Comparison of ENCODE assay signal across 9 cellular contexts in the genomic region with DNA sequence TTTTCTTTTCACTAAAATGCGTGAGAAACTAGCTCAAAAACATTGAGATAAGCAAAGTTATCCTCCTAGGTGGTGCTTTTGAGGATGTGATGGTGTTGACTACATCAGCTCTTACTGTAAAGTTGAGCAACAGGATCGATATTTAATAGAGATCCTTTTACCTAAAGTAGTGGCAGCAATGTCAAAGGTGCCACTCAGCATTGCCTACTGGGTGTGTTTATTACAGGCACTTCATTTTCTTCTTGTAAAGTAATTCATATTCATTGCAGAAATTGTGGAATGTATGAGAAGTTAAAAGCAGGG. TPM values are rescaled to one million over a fixed set of nuclear protein-coding genes. Genes with fewer than 3 reads are reported as not detected.
A peak's percentile ranks its signal among the peaks of the same experiment; 100 is the strongest.
DNase-seq lines count a peak whose midpoint lies in the region; ATAC-seq, FAIRE-seq and TF ChIP-seq lines count a peak whose summit lies in the region.
"Had no signal": no experiment of that assay in that cellular context is flagged by ENCODE, and none has a peak within 500 bp of the region (broad histone marks: within the 10 kb centered on the region; RNA-seq: fewer than 3 reads in every experiment).

No MANE protein-coding gene starts in this region.

- peaks cover 25% of the 10 kb centered on the region for H3K4me1 ChIP-seq in CD8-positive, alpha-beta T cell (ENCODE audit: insufficient read depth, low read length)
- H3K4me1 ChIP-seq in OCI-LY3 (ENCODE audit: low read length) (peaks cover 16% of the 10 kb centered on the region), endothelial cell of umbilical vein (ENCODE audit: control insufficient read depth, extremely low read depth, insufficient read depth, low read length) (peaks cover 21% of the 10 kb centered on the region), mucosa of descending colon (ENCODE audit: low read depth) (peaks cover 13% of the 10 kb centered on the region)

- H3K4me3 ChIP-seq in CD8-positive, alpha-beta T cell (ENCODE audit: low read depth, low read length) = peak overlapping the region; percentile 83
- peak overlapping the region; percentile 97 for H3K4me3 ChIP-seq in OCI-LY3 (ENCODE audit: low read length)
- H3K4me3 ChIP-seq in endothelial cell of umbilical vein (replicated peaks in 1 of 3; ENCODE audit: insufficient read depth in 1 of 3, low read depth in 1 of 3, low read length in 3 of 3) = peak overlapping the region; percentile 84 to 100 (median 87)
- no peak overlapping the region for H3K4me3 ChIP-seq in mucosa of descending colon

- POLR2A ChIA-PET in CD8-positive, alpha-beta T cell (lab: Charles Lee) = interaction anchor here (1.0 to 1.5 kb wide), 3 partner anchors 23 to 159 kb away, joined by 3 read pairs; partner anchors contain the start of gene CASC3
- POLR2A ChIA-PET in endothelial cell of umbilical vein (lab: Charles Lee) = no interaction called here

- no peak for TF ChIP-seq POLR2A in endothelial cell of umbilical vein (IDR thresholded peaks at IDR 0.05; ENCODE audit: low read depth, low read length)

- H3K9ac ChIP-seq in OCI-LY3 (ENCODE audit: low read length) (peak overlapping the region; percentile 93), endothelial cell of umbilical vein (replicated peaks; ENCODE audit: extremely low read depth, insufficient read depth, low read length) (peak overlapping the region; percentile 99)

- H3K36me3 ChIP-seq in CD8-positive, alpha-beta T cell (ENCODE audit: insufficient read depth, low read length) = peaks cover 25% of the 10 kb centered on the region
- H3K36me3 ChIP-seq in OCI-LY3 (replicated peaks; ENCODE audit: low read depth, low read length) (peaks cover 28% of the 10 kb centered on the region), endothelial cell of umbilical vein (ENCODE audit: control insufficient read depth in 2 of 2, extremely low read depth in 1 of 2, insufficient read depth in 2 of 2, low read length in 2 of 2) (peaks cover 16 to 21% of the 10 kb centered on the region in 2 experiments), mucosa of descending colon (ENCODE audit: low read depth) (peaks cover 20% of the 10 kb centered on the region)

- intact Hi-C loops in CD8-positive, alpha-beta T cell (cut with DNase I, micrococcal nuclease) = loop anchor here in 1 of 2 experiments (5.0 kb wide), 2 partner anchors 345 to 435 kb away; partner anchors contain the start of gene STARD3
- intact Hi-C loops in endothelial cell of umbilical vein (cut with micrococcal nuclease) (no loop called here), mucosa of descending colon (cut with DNase I, micrococcal nuclease) (no loop called here)

- H3K79me2 ChIP-seq in OCI-LY3 (ENCODE audit: low read length) = peaks cover 36% of the 10 kb centered on the region
- peaks cover 24% of the 10 kb centered on the region for H3K79me2 ChIP-seq in endothelial cell of umbilical vein (ENCODE audit: control insufficient read depth, insufficient read depth, low read length)

- CTCF ChIA-PET in CD8-positive, alpha-beta T cell (lab: Charles Lee) = interaction anchor here (0.6 to 14.1 kb wide), 6 partner anchors 21 to 193 kb away, joined by 3 to 204 read pairs (median 3); partner anchors contain the start of gene GSDMA
- CTCF ChIA-PET in endothelial cell of umbilical vein (lab: Charles Lee) = interaction anchor here (0.7 to 7.2 kb wide), 5 partner anchors 13 to 747 kb away, joined by 3 to 108 read pairs (median 5); no protein-coding TSS in a partner anchor

- H3K9me3 Mint-ChIP-seq in CD8-positive, alpha-beta T cell = no peaks in the 10 kb centered on the region
- H3K9me3 Mint-ChIP-seq in osteocyte (ENCODE audit: unreplicated experiment) = no peaks in the 10 kb centered on the region

- no peak for TF ChIP-seq CTCF in CD8-positive, alpha-beta T cell (IDR thresholded peaks at IDR 0.05)
- TF ChIP-seq CTCF in OCI-LY3 (IDR thresholded peaks at IDR 0.05; ENCODE audit: low read depth, low read length) (no peak), endothelial cell of umbilical vein (IDR thresholded peaks at IDR 0.05; ENCODE audit: extremely low read depth in 1 of 2, insufficient read depth in 1 of 2, low read depth in 1 of 2, low read length in 2 of 2) (no peak), osteocyte (IDR thresholded peaks at IDR 0.05) (no peak), mucosa of descending colon (IDR thresholded peaks at IDR 0.05) (no peak)

- no peaks in the 10 kb centered on the region for H3K9me1 ChIP-seq in endothelial cell of umbilical vein (replicated peaks; ENCODE audit: control insufficient read depth, extremely low read depth, insufficient read depth, low read length)

- no peaks in the 10 kb centered on the region for H3K27me3 ChIP-seq in CD8-positive, alpha-beta T cell (ENCODE audit: insufficient read depth, low read length)
- H3K27me3 ChIP-seq in OCI-LY3 (ENCODE audit: low read depth, low read length) = no peaks in the 10 kb centered on the region
- H3K27me3 ChIP-seq in endothelial cell of umbilical vein (ENCODE audit: control insufficient read depth in 2 of 2, insufficient read depth in 2 of 2, low read length in 2 of 2) = peaks cover 2 to 12% of the 10 kb centered on the region in 2 experiments

- no peak for ATAC-seq in CD8-positive, alpha-beta T cell
- ATAC-seq in GM18519 (IDR thresholded peaks at IDR 0.05; ENCODE audit: low FRiP score, unreplicated experiment) (no peak), mucosa of descending colon (no peak)

- peak overlapping the region; percentile 97 for H3K27ac Mint-ChIP-seq in CD8-positive, alpha-beta T cell
- peak overlapping the region; percentile 89 for H3K27ac Mint-ChIP-seq in osteocyte (ENCODE audit: unreplicated experiment)

- BruUV-seq in endothelial cell of umbilical vein (replicated peaks; lab: Mats Ljungman, UMichigan) = no TSS peak

- peaks cover 41% of the 10 kb centered on the region for H3K36me3 Mint-ChIP-seq in CD8-positive, alpha-beta T cell
- H3K36me3 Mint-ChIP-seq in osteocyte (ENCODE audit: unreplicated experiment) = peaks cover 17% of the 10 kb centered on the region

- no peaks in the 10 kb centered on the region for H3K9me3 ChIP-seq in CD8-positive, alpha-beta T cell (ENCODE audit: low read length)
- H3K9me3 ChIP-seq in OCI-LY3 (ENCODE audit: insufficient read depth, low read length) = no peaks in the 10 kb centered on the region
- no peaks in the 10 kb centered on the region for H3K9me3 ChIP-seq in endothelial cell of umbilical vein (replicated peaks; ENCODE audit: control insufficient read depth, insufficient read depth, low read length)
- H3K9me3 ChIP-seq in mucosa of descending colon = no peaks in the 10 kb centered on the region

- peaks cover 18% of the 10 kb centered on the region for H4K20me1 ChIP-seq in OCI-LY3 (ENCODE audit: insufficient read depth, low read length)
- no peaks in the 10 kb centered on the region for H4K20me1 ChIP-seq in endothelial cell of umbilical vein (replicated peaks; ENCODE audit: control insufficient read depth, extremely low read depth, insufficient read depth, low read length)

- dilution Hi-C loops in endothelial cell of umbilical vein (cut with MboI; ENCODE audit: extremely low pct_ligation_motif_present, low sequenced_read_pairs) = no loop called here

- peak overlapping the region; percentile 91 for H3K27ac ChIP-seq in CD8-positive, alpha-beta T cell (ENCODE audit: low read depth, low read length)
- H3K27ac ChIP-seq in OCI-LY3 (ENCODE audit: low read length) (peak overlapping the region; percentile 70; the same call in 1 of the 2 replicates), endothelial cell of umbilical vein (ENCODE audit: insufficient read depth, low read depth, low read length) (peak overlapping the region; percentile 87)

- FAIRE-seq in endothelial cell of umbilical vein (lab: Jason Lieb, UNC) = no peak

- H3K4me2 ChIP-seq in OCI-LY3 (ENCODE audit: low read length) (peak overlapping the region; percentile 98), endothelial cell of umbilical vein (ENCODE audit: insufficient read depth, low read length) (peak overlapping the region; percentile 98)

- no peak for DNase-seq in CD8-positive, alpha-beta T cell
- DNase-seq in endothelial cell of umbilical vein (ENCODE audit: low read depth, low spot score) = no peak
- no peak for DNase-seq in osteocyte (ENCODE audit: extremely low spot score, unreplicated experiment)
- no peak for DNase-seq in middle frontal gyrus (ENCODE audit: extremely low spot score, low spot score)
- DNase-seq in dedifferentiated amniotic fluid mesenchymal stem cell (ENCODE audit: extremely low spot score) = no peak
- DNase-seq in mucosa of descending colon = no peak
- DNase-seq: NCI-H1436 treated with DMSO at 0.1 percent for 48 hours had no signal

- H2AFZ ChIP-seq in OCI-LY3 (ENCODE audit: low read depth, low read length) (no peak overlapping the region), endothelial cell of umbilical vein (ENCODE audit: low read depth, low read length) (no peak overlapping the region)

- H3K4me1 Mint-ChIP-seq in CD8-positive, alpha-beta T cell (ENCODE audit: low read depth) = peaks cover 36% of the 10 kb centered on the region
- H3K4me1 Mint-ChIP-seq in osteocyte (ENCODE audit: unreplicated experiment) = peaks cover 29% of the 10 kb centered on the region

- peak overlapping the region; percentile 93 for H3K4me3 Mint-ChIP-seq in CD8-positive, alpha-beta T cell
- H3K4me3 Mint-ChIP-seq in osteocyte (ENCODE audit: unreplicated experiment) = peak overlapping the region; percentile 86

- no peaks in the 10 kb centered on the region for H3K27me3 Mint-ChIP-seq in CD8-positive, alpha-beta T cell (ENCODE audit: low read depth)
- peaks cover under 1% of the 10 kb centered on the region for H3K27me3 Mint-ChIP-seq in osteocyte (ENCODE audit: unreplicated experiment)

RNA-seq across cellular contexts. Expression of gene PSMD3, which starts 1.4 kb away (rescaled TPM):
- total RNA-seq in CD8-positive, alpha-beta T cell = 10 to 100 TPM; 66.9 to 68.8 TPM
- total RNA-seq in endothelial cell of umbilical vein = 136 and 142 TPM in 2 replicates
- 117 and 120 TPM in 2 replicates for polyA plus RNA-seq in endothelial cell of umbilical vein
- 118 and 139 TPM in 2 replicates for polyA plus RNA-seq in endothelial cell of umbilical vein (2011; cell fraction: cytosol; rRNA removed)
- 111 and 117 TPM in 2 replicates for polyA plus RNA-seq in endothelial cell of umbilical vein (2011; cell fraction: nucleus; rRNA removed)
- 136 and 166 TPM in 2 replicates for polyA plus RNA-seq in endothelial cell of umbilical vein (2012)
- polyA minus RNA-seq in endothelial cell of umbilical vein = 106 and 111 TPM in 2 replicates
- 66.7 TPM for polyA minus RNA-seq in endothelial cell of umbilical vein (2011; cell fraction: cytosol; rRNA and poly(A)+ RNA removed)
- polyA minus RNA-seq in endothelial cell of umbilical vein (2011; cell fraction: nucleus; rRNA and poly(A)+ RNA removed) = 29.1 and 42.5 TPM in 2 replicates
- total RNA-seq in osteocyte = 96.9 and 104 TPM in 2 replicates
- total RNA-seq in mucosa of descending colon = 100 to 1,000 TPM in 1 of 3 donors, 10 to 100 TPM in 2; 96.0 to 126 (median 96.8) TPM

RNA-seq across cellular contexts. Expression of gene GSDMA, which starts 19.2 kb away (rescaled TPM):
- total RNA-seq in CD8-positive, alpha-beta T cell = under 1 TPM; 0.41 to 0.78 TPM
- not detected in 2 replicates for total RNA-seq in endothelial cell of umbilical vein
- not detected in 2 replicates for polyA plus RNA-seq in endothelial cell of umbilical vein
- not detected in 2 replicates for polyA plus RNA-seq in endothelial cell of umbilical vein (2011; cell fraction: cytosol; rRNA removed)
- not detected in 2 replicates for polyA plus RNA-seq in endothelial cell of umbilical vein (2011; cell fraction: nucleus; rRNA removed)
- not detected in 2 replicates for polyA plus RNA-seq in endothelial cell of umbilical vein (2012)
- not detected in 2 replicates for polyA minus RNA-seq in endothelial cell of umbilical vein
- polyA minus RNA-seq in endothelial cell of umbilical vein (2011; cell fraction: cytosol; rRNA and poly(A)+ RNA removed) = not detected
- not detected in 2 replicates for polyA minus RNA-seq in endothelial cell of umbilical vein (2011; cell fraction: nucleus; rRNA and poly(A)+ RNA removed)
- total RNA-seq in osteocyte = not detected in 2 replicates
- under 1 TPM; 0.22 to 0.54 (median 0.26) TPM for total RNA-seq in mucosa of descending colon

RNA-seq across cellular contexts. Expression of gene CSF3, which starts 33.2 kb away (rescaled TPM):
- total RNA-seq in CD8-positive, alpha-beta T cell = not detected
- total RNA-seq in endothelial cell of umbilical vein (2.4 and 2.9 TPM in 2 replicates), osteocyte (not detected in 2 replicates), mucosa of descending colon (not detected)
- 0.80 and 1.0 TPM in 2 replicates for polyA plus RNA-seq in endothelial cell of umbilical vein
- 0.96 and 1.5 TPM in 2 replicates for polyA plus RNA-seq in endothelial cell of umbilical vein (2011; cell fraction: cytosol; rRNA removed)
- 2.5 and 2.7 TPM in 2 replicates for polyA plus RNA-seq in endothelial cell of umbilical vein (2011; cell fraction: nucleus; rRNA removed)
- polyA plus RNA-seq in endothelial cell of umbilical vein (2012) = 1.6 and 3.1 TPM in 2 replicates
- 0.21 and 0.51 TPM in 2 replicates for polyA minus RNA-seq in endothelial cell of umbilical vein
- polyA minus RNA-seq in endothelial cell of umbilical vein (2011; cell fraction: cytosol; rRNA and poly(A)+ RNA removed) = not detected
- polyA minus RNA-seq in endothelial cell of umbilical vein (2011; cell fraction: nucleus; rRNA and poly(A)+ RNA removed) = 0.72 and 1.8 TPM in 2 replicates

RNA-seq across cellular contexts. Expression of gene LRRC3C, which starts 54.5 kb away (rescaled TPM):
- total RNA-seq in CD8-positive, alpha-beta T cell = not detected
- total RNA-seq in endothelial cell of umbilical vein = not detected in 2 replicates
- polyA plus RNA-seq in endothelial cell of umbilical vein = not detected in 2 replicates
- polyA plus RNA-seq in endothelial cell of umbilical vein (2011; cell fraction: cytosol; rRNA removed) = not detected in 2 replicates
- not detected in 2 replicates for polyA plus RNA-seq in endothelial cell of umbilical vein (2011; cell fraction: nucleus; rRNA removed)
- polyA plus RNA-seq in endothelial cell of umbilical vein (2012) = not detected in 2 replicates
- not detected in 2 replicates for polyA minus RNA-seq in endothelial cell of umbilical vein
- not detected for polyA minus RNA-seq in endothelial cell of umbilical vein (2011; cell fraction: cytosol; rRNA and poly(A)+ RNA removed)
- not detected in 2 replicates for polyA minus RNA-seq in endothelial cell of umbilical vein (2011; cell fraction: nucleus; rRNA and poly(A)+ RNA removed)
- not detected in 2 replicates for total RNA-seq in osteocyte
- total RNA-seq in mucosa of descending colon = not detected

RNA-seq across cellular contexts. Expression of gene ORMDL3, which starts 54.6 kb away (rescaled TPM):
- total RNA-seq in CD8-positive, alpha-beta T cell = 100 to 1,000 TPM; 136 to 140 TPM
- total RNA-seq in endothelial cell of umbilical vein (26.7 and 29.8 TPM in 2 replicates), osteocyte (59.4 and 60.5 TPM in 2 replicates), mucosa of descending colon (10 to 100 TPM; 56.8 to 62.0 (median 58.3) TPM)
- polyA plus RNA-seq in endothelial cell of umbilical vein = 49.8 and 53.4 TPM in 2 replicates
- polyA plus RNA-seq in endothelial cell of umbilical vein (2011; cell fraction: cytosol; rRNA removed) = 30.3 and 31.1 TPM in 2 replicates
- polyA plus RNA-seq in endothelial cell of umbilical vein (2011; cell fraction: nucleus; rRNA removed) = 31.1 and 56.9 TPM in 2 replicates
- 29.4 and 40.4 TPM in 2 replicates for polyA plus RNA-seq in endothelial cell of umbilical vein (2012)
- polyA minus RNA-seq in endothelial cell of umbilical vein = 58.5 and 67.5 TPM in 2 replicates
- polyA minus RNA-seq in endothelial cell of umbilical vein (2011; cell fraction: cytosol; rRNA and poly(A)+ RNA removed) = 14.5 TPM
- 17.8 and 21.3 TPM in 2 replicates for polyA minus RNA-seq in endothelial cell of umbilical vein (2011; cell fraction: nucleus; rRNA and poly(A)+ RNA removed)
